In the genomic region with DNA sequence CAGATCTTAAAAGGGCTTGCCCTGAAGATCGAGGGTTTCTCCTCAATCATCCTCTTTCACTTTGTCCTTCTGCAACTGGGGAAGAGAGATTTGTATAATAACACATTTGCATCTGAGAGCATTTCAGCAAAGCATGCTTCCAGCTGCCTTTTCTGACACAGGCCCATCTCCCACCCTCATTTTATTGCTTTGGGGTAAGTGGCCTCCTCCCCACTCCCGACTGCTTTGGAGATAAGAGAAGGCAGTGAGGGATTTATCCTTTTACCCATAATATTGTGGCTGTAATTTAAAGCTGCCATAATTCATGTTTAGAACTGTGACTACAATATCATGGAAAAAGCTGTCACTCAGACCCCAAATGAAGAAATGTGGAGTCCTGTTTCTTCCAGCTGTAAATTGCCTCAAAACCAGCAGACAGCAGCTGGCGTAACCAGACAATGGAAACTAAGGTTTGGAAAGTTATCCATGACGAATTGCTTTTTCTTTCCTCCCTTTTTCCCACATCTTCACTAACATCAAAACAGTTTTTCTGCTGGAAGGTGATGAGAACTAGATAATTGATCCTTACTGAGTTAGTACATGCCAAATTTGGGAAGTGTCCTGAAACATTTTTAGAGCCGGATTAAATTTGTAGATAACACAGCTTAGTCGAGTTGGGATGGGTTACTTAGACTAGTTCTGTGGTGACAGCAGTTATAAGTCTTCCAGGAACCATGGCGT, we compare ENCODE assay signal across 2 cellular contexts.
TF ChIP-seq lines count a peak whose summit lies in the region.

No MANE protein-coding gene starts in this region.

TF ChIP-seq in SK-N-SH, 30 proteins besides CTCF, POLR2A, EP300 and RAD21 (continued from another document):
- no peak for TF ChIP-seq YY1 (IDR thresholded peaks at IDR 0.05; ENCODE audit: low read depth)
- TF ChIP-seq, protein P1, sequence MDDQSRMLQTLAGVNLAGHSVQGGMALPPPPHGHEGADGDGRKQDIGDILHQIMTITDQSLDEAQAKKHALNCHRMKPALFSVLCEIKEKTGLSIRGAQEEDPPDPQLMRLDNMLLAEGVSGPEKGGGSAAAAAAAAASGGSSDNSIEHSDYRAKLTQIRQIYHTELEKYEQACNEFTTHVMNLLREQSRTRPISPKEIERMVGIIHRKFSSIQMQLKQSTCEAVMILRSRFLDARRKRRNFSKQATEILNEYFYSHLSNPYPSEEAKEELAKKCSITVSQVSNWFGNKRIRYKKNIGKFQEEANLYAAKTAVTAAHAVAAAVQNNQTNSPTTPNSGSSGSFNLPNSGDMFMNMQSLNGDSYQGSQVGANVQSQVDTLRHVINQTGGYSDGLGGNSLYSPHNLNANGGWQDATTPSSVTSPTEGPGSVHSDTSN (IDR thresholded peaks at IDR 0.05): no peak
- no peak for TF ChIP-seq SMC3 (IDR thresholded peaks at IDR 0.05; ENCODE audit: low read depth, low read length)
- TF ChIP-seq, protein P2, sequence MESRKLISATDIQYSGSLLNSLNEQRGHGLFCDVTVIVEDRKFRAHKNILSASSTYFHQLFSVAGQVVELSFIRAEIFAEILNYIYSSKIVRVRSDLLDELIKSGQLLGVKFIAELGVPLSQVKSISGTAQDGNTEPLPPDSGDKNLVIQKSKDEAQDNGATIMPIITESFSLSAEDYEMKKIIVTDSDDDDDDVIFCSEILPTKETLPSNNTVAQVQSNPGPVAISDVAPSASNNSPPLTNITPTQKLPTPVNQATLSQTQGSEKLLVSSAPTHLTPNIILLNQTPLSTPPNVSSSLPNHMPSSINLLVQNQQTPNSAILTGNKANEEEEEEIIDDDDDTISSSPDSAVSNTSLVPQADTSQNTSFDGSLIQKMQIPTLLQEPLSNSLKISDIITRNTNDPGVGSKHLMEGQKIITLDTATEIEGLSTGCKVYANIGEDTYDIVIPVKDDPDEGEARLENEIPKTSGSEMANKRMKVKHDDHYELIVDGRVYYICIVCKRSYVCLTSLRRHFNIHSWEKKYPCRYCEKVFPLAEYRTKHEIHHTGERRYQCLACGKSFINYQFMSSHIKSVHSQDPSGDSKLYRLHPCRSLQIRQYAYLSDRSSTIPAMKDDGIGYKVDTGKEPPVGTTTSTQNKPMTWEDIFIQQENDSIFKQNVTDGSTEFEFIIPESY (IDR thresholded peaks at IDR 0.05; ENCODE audit: borderline replicate concordance, low read depth): no peak
- TF ChIP-seq GATA2 (CRISPR knock-in tag; IDR thresholded peaks at IDR 0.05): no peak
- TF ChIP-seq FOXJ3 (CRISPR knock-in tag; IDR thresholded peaks at IDR 0.05): no peak
- TF ChIP-seq ELF1 (IDR thresholded peaks at IDR 0.05): no peak
- TF ChIP-seq, protein P3, sequence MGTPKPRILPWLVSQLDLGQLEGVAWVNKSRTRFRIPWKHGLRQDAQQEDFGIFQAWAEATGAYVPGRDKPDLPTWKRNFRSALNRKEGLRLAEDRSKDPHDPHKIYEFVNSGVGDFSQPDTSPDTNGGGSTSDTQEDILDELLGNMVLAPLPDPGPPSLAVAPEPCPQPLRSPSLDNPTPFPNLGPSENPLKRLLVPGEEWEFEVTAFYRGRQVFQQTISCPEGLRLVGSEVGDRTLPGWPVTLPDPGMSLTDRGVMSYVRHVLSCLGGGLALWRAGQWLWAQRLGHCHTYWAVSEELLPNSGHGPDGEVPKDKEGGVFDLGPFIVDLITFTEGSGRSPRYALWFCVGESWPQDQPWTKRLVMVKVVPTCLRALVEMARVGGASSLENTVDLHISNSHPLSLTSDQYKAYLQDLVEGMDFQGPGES (IDR thresholded peaks at IDR 0.05; ENCODE audit: low read depth, low read length): no peak
- TF ChIP-seq GABPA (IDR thresholded peaks at IDR 0.05; ENCODE audit: low read depth): no peak
- no peak for TF ChIP-seq TEAD4 (IDR thresholded peaks at IDR 0.05; ENCODE audit: borderline replicate concordance, insufficient read depth)
- TF ChIP-seq, protein P4, sequence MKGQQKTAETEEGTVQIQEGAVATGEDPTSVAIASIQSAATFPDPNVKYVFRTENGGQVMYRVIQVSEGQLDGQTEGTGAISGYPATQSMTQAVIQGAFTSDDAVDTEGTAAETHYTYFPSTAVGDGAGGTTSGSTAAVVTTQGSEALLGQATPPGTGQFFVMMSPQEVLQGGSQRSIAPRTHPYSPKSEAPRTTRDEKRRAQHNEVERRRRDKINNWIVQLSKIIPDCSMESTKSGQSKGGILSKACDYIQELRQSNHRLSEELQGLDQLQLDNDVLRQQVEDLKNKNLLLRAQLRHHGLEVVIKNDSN (IDR thresholded peaks at IDR 0.05; ENCODE audit: borderline replicate concordance, low read depth): no peak
- TF ChIP-seq, protein P5, sequence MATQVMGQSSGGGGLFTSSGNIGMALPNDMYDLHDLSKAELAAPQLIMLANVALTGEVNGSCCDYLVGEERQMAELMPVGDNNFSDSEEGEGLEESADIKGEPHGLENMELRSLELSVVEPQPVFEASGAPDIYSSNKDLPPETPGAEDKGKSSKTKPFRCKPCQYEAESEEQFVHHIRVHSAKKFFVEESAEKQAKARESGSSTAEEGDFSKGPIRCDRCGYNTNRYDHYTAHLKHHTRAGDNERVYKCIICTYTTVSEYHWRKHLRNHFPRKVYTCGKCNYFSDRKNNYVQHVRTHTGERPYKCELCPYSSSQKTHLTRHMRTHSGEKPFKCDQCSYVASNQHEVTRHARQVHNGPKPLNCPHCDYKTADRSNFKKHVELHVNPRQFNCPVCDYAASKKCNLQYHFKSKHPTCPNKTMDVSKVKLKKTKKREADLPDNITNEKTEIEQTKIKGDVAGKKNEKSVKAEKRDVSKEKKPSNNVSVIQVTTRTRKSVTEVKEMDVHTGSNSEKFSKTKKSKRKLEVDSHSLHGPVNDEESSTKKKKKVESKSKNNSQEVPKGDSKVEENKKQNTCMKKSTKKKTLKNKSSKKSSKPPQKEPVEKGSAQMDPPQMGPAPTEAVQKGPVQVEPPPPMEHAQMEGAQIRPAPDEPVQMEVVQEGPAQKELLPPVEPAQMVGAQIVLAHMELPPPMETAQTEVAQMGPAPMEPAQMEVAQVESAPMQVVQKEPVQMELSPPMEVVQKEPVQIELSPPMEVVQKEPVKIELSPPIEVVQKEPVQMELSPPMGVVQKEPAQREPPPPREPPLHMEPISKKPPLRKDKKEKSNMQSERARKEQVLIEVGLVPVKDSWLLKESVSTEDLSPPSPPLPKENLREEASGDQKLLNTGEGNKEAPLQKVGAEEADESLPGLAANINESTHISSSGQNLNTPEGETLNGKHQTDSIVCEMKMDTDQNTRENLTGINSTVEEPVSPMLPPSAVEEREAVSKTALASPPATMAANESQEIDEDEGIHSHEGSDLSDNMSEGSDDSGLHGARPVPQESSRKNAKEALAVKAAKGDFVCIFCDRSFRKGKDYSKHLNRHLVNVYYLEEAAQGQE (IDR thresholded peaks at IDR 0.05; ENCODE audit: low read depth, low read length): no peak
- no peak for TF ChIP-seq MEF2A (IDR thresholded peaks at IDR 0.05; ENCODE audit: borderline replicate concordance, low read depth)
- no peak for TF ChIP-seq CHD2 (IDR thresholded peaks at IDR 0.05; ENCODE audit: low read length, partially characterized antibody)

TF ChIP-seq in SK-N-SH treated with all-trans-retinoic acid at 6 μM for 48 hours, 23 proteins besides CTCF, POLR2A, EP300 and RAD21 (continued from another document):
- TF ChIP-seq, protein P6, sequence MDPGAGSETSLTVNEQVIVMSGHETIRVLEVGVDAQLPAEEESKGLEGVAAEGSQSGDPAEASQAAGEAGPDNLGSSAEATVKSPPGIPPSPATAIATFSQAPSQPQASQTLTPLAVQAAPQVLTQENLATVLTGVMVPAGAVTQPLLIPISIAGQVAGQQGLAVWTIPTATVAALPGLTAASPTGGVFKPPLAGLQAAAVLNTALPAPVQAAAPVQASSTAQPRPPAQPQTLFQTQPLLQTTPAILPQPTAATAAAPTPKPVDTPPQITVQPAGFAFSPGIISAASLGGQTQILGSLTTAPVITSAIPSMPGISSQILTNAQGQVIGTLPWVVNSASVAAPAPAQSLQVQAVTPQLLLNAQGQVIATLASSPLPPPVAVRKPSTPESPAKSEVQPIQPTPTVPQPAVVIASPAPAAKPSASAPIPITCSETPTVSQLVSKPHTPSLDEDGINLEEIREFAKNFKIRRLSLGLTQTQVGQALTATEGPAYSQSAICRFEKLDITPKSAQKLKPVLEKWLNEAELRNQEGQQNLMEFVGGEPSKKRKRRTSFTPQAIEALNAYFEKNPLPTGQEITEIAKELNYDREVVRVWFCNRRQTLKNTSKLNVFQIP (CRISPR knock-in tag; IDR thresholded peaks at IDR 0.05; ENCODE audit: borderline replicate concordance, low read depth): no peak
- TF ChIP-seq ZNF565 (CRISPR knock-in tag; conservative IDR thresholded peaks at IDR 0.05; ENCODE audit: low read depth): no peak
- no peak for TF ChIP-seq PPARA (CRISPR knock-in tag; IDR thresholded peaks at IDR 0.05; ENCODE audit: borderline replicate concordance)
- no peak for TF ChIP-seq CSDC2 (CRISPR knock-in tag; IDR thresholded peaks at IDR 0.05)
- no peak for TF ChIP-seq BACH2 (CRISPR knock-in tag; IDR thresholded peaks at IDR 0.05; ENCODE audit: borderline replicate concordance)
- TF ChIP-seq RARB (CRISPR knock-in tag; IDR thresholded peaks at IDR 0.05): no peak
- no peak for TF ChIP-seq ESRRG (CRISPR knock-in tag; IDR thresholded peaks at IDR 0.05)
- TF ChIP-seq ZFP30 (CRISPR knock-in tag; IDR thresholded peaks at IDR 0.05): no peak
- no peak for TF ChIP-seq ZNF8 (CRISPR knock-in tag; IDR thresholded peaks at IDR 0.05)
- TF ChIP-seq ISL1 (CRISPR knock-in tag; IDR thresholded peaks at IDR 0.05): no peak
